In the genomic region with DNA sequence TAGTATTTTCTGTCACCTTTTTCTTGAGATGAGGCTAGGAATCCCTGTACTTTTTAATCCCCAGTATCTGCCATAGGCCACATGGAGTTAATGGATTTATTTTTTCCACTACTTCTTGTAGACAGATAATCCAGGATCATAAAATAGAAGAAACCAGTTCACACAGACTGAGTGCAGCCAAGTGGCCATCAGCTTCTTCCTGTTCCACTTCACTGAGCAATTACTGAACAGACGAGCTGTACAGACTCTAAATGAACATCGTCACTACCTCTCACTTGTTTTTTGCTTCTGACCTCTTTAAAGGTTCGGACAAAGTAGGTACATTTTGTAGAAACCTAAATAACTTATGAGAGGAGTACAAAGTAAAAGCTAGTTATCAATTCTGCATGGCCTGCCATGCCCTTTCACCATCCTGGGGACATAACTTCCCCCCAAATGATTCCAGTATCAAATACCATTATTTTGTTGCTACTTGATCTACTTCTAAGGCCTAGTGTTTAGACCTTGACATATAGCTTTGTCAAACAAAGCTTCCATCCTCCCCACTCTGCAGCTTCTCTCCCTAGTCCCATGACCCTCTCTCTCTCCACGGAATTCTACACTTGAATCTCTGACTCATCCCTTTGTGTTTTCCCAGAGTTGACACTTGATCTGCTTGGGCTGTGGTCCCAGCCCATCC, we compare ENCODE assay signal across 9 cellular contexts. TPM values are rescaled to one million over a fixed set of nuclear protein-coding genes. Genes with fewer than 3 reads are reported as not detected.
DNase-seq lines count a peak whose midpoint lies in the region; ATAC-seq and TF ChIP-seq lines count a peak whose summit lies in the region.
"Had no signal": no experiment of that assay in that cellular context is flagged by ENCODE, and none has a peak within 500 bp of the region (broad histone marks: within the 10 kb centered on the region; RNA-seq: fewer than 3 reads in every experiment).

No MANE protein-coding gene starts in this region.

- peak overlapping the region; percentile 40 for H3K27ac ChIP-seq in rectal smooth muscle tissue (ENCODE audit: low read depth, low read length)
- H3K27ac ChIP-seq in CD4-positive, alpha-beta memory T cell (ENCODE audit: low read depth, low read length), result no peak overlapping the region

- peak overlapping the region in 1 of 8 donors; percentile 10 for H3K4me3 Mint-ChIP-seq in CD4-positive, alpha-beta memory T cell
- no peak overlapping the region for H3K4me3 Mint-ChIP-seq in stimulated activated effector memory CD8-positive, alpha-beta T cell treated with anti-CD3 and anti-CD28 coated beads, Interleukin-12 subunit alpha, Interleukin-12 subunit beta, amount 100 ng/mL, for 72 hours

- H3K4me3 ChIP-seq in cardiac fibroblast (replicated peaks in 1 of 2; ENCODE audit: low read depth in 2 of 2, low read length in 2 of 2) (no peak overlapping the region), rectal smooth muscle tissue (ENCODE audit: low read length) (no peak overlapping the region)
- no peak overlapping the region for H3K4me3 ChIP-seq in CD4-positive, alpha-beta memory T cell (ENCODE audit: low read length in 2 of 2)

- no peak for TF ChIP-seq CTCF in cardiac fibroblast (IDR thresholded peaks at IDR 0.05; ENCODE audit: low read depth, low read length)

- ATAC-seq in GM18498 (IDR thresholded peaks at IDR 0.05; ENCODE audit: unreplicated experiment), result peak; percentile 50
- no peak for ATAC-seq in stimulated activated effector memory CD8-positive, alpha-beta T cell treated with anti-CD3 and anti-CD28 coated beads, Interleukin-12 subunit alpha, Interleukin-12 subunit beta, amount 100 ng/mL, for 72 hours

- peaks cover 24 to 40% (median 31%) of the 10 kb centered on the region in 4 donors for H3K4me1 Mint-ChIP-seq in CD4-positive, alpha-beta memory T cell
- peaks cover 18% of the 10 kb centered on the region for H3K4me1 Mint-ChIP-seq in stimulated activated effector memory CD8-positive, alpha-beta T cell treated with anti-CD3 and anti-CD28 coated beads, Interleukin-12 subunit alpha, Interleukin-12 subunit beta, amount 100 ng/mL, for 72 hours

- peak; percentile 4 for DNase-seq in NCI-H1092 treated with DMSO at 0.1 percent for 48 hours (lab: John Stamatoyannopoulos, UW)
- DNase-seq in cardiac fibroblast (ENCODE audit: low read depth in 2 of 2), result peak; percentile 80 to 85
- DNase-seq in CD4-positive, alpha-beta memory T cell, result no peak
- DNase-seq in stimulated activated effector memory CD8-positive, alpha-beta T cell treated with anti-CD3 and anti-CD28 coated beads, Interleukin-12 subunit alpha, Interleukin-12 subunit beta, amount 100 ng/mL, for 72 hours (ENCODE audit: low spot score in 2 of 2), result no peak
- DNase-seq in globus pallidus (ENCODE audit: low spot score), result no peak
- no peak for DNase-seq in posterior cingulate gyrus
- DNase-seq: activated T-cell treated with anti-CD3 and anti-CD28 coated beads, Interleukin-2, amount 50 U/mL, for 48 hours had no signal

- CTCF ChIA-PET in CD4-positive, alpha-beta memory T cell (lab: Charles Lee; ENCODE audit: partially characterized antibody), result interaction anchor here (0.9 to 3.2 kb wide), 8 partner anchors 23 to 441 kb away, joined by 3 to 15 read pairs (median 4); no protein-coding TSS in a partner anchor

- no peaks in the 10 kb centered on the region for H3K27me3 ChIP-seq in rectal smooth muscle tissue (ENCODE audit: control insufficient read depth, insufficient read depth, low read length)
- H3K27me3 ChIP-seq in CD4-positive, alpha-beta memory T cell (ENCODE audit: insufficient read depth, low read length), result no peaks in the 10 kb centered on the region

- POLR2A ChIA-PET in CD4-positive, alpha-beta memory T cell (lab: Charles Lee; ENCODE audit: partially characterized antibody), result no interaction called here

- no peak overlapping the region for H3K9ac ChIP-seq in rectal smooth muscle tissue (ENCODE audit: low read length)

- intact Hi-C loops in CD4-positive, alpha-beta memory T cell (cut with micrococcal nuclease), result no loop called here
- intact Hi-C loops in posterior cingulate gyrus (cut with DNase I), result loop anchor here (10.0 kb wide), 1 partner anchor 240 kb away; no protein-coding TSS in a partner anchor

- H3K27ac Mint-ChIP-seq in CD4-positive, alpha-beta memory T cell, result peak overlapping the region in 2 of 7 donors; percentile 71 to 76
- no peak overlapping the region for H3K27ac Mint-ChIP-seq in stimulated activated effector memory CD8-positive, alpha-beta T cell treated with anti-CD3 and anti-CD28 coated beads, Interleukin-12 subunit alpha, Interleukin-12 subunit beta, amount 100 ng/mL, for 72 hours

- no peaks in the 10 kb centered on the region for H3K27me3 Mint-ChIP-seq in CD4-positive, alpha-beta memory T cell

- no peaks in the 10 kb centered on the region for H3K4me1 ChIP-seq in rectal smooth muscle tissue (ENCODE audit: control insufficient read depth, insufficient read depth, low read length)
- peaks cover 33% of the 10 kb centered on the region for H3K4me1 ChIP-seq in CD4-positive, alpha-beta memory T cell (ENCODE audit: insufficient read depth, low read length)

- H3K36me3 ChIP-seq in rectal smooth muscle tissue (ENCODE audit: control insufficient read depth, insufficient read depth, low read length), result no peaks in the 10 kb centered on the region
- H3K36me3 ChIP-seq in CD4-positive, alpha-beta memory T cell (ENCODE audit: insufficient read depth, low read length), result no peaks in the 10 kb centered on the region

- H3K36me3 Mint-ChIP-seq in CD4-positive, alpha-beta memory T cell, result no peaks in the 10 kb centered on the region
- H3K36me3 Mint-ChIP-seq in stimulated activated effector memory CD8-positive, alpha-beta T cell treated with anti-CD3 and anti-CD28 coated beads, Interleukin-12 subunit alpha, Interleukin-12 subunit beta, amount 100 ng/mL, for 72 hours, result no peaks in the 10 kb centered on the region

- H3K9me3 Mint-ChIP-seq in CD4-positive, alpha-beta memory T cell, result no peaks in the 10 kb centered on the region
- no peaks in the 10 kb centered on the region for H3K9me3 Mint-ChIP-seq in stimulated activated effector memory CD8-positive, alpha-beta T cell treated with anti-CD3 and anti-CD28 coated beads, Interleukin-12 subunit alpha, Interleukin-12 subunit beta, amount 100 ng/mL, for 72 hours

- no peaks in the 10 kb centered on the region for H3K9me3 ChIP-seq in CD4-positive, alpha-beta memory T cell (ENCODE audit: control insufficient read depth in 1 of 2, low read length in 2 of 2)

RNA-seq across cellular contexts. Expression of gene ARHGAP18, which starts 34.4 kb away (rescaled TPM):
- total RNA-seq in CD4-positive, alpha-beta memory T cell, result 1 to 10 TPM; 4.3 to 4.6 TPM
- 1 to 10 TPM; 2.3 to 3.6 TPM for polyA plus RNA-seq in CD4-positive, alpha-beta memory T cell

Comparison
In these comparisons a context has a peak if more than half of its experiments do, and no peak if none do; other contexts are left out.
1. DNase-seq: peak in NCI-H1092 treated with DMSO at 0.1 percent for 48 hours (single experiment) and cardiac fibroblast (2 of 2); none in CD4-positive, alpha-beta memory T cell (0 of 5), stimulated activated effector memory CD8-positive, alpha-beta T cell treated with anti-CD3 and anti-CD28 coated beads, Interleukin-12 subunit alpha, Interleukin-12 subunit beta, amount 100 ng/mL, for 72 hours (0 of 2), globus pallidus (single experiment) and posterior cingulate gyrus (0 of 10).